16 cellular contexts compared by ENCODE assay signal in genomic region chr3:189703865-189704264, GRCh38.
DNase-seq lines count a peak whose midpoint lies in the region; ATAC-seq, FAIRE-seq and TF ChIP-seq lines count a peak whose summit lies in the region.
"Had no signal": no experiment of that assay in that cellular context is flagged by ENCODE, and none has a peak within 500 bp of the region (broad histone marks: within the 10 kb centered on the region; RNA-seq: fewer than 3 reads in every experiment).

No MANE protein-coding gene starts in this region.

- H3K27me3 ChIP-seq in mesenchymal stem cell (ENCODE audit: control insufficient read depth in 1 of 2, insufficient read depth in 1 of 2, low read length in 2 of 2) (no peaks in the 10 kb centered on the region), gastrocnemius medialis (no peaks in the 10 kb centered on the region), BE2C (no peaks in the 10 kb centered on the region), MM.1S (replicated peaks; ENCODE audit: insufficient read depth, low read length) (no peaks in the 10 kb centered on the region)

- H2AFZ ChIP-seq in mesenchymal stem cell (ENCODE audit: low read depth, low read length) (no peak overlapping the region), MM.1S (ENCODE audit: low read length) (no peak overlapping the region)

- peaks cover 3% of the 10 kb centered on the region for H3K4me1 ChIP-seq in mesenchymal stem cell (ENCODE audit: control insufficient read depth, insufficient read depth, low read depth, low read length)
- H3K4me1 ChIP-seq in gastrocnemius medialis = peaks cover 28 to 46% of the 10 kb centered on the region in 2 donors
- H3K4me1 ChIP-seq in BE2C = no peaks in the 10 kb centered on the region
- H3K4me1 ChIP-seq in MM.1S (ENCODE audit: low read length) = no peaks in the 10 kb centered on the region

- no peak overlapping the region for H3K4ac ChIP-seq in mesenchymal stem cell (ENCODE audit: low read depth in 1 of 2, low read length in 2 of 2)

- TF ChIP-seq POLR2A in GM12892 (IDR thresholded peaks at IDR 0.05; ENCODE audit: low read depth, low read length) (no peak), H54 (IDR thresholded peaks at IDR 0.05; ENCODE audit: low read depth, low read length) (no peak), gastrocnemius medialis (IDR thresholded peaks at IDR 0.05) (no peak)

- no peaks in the 10 kb centered on the region for H3K9me3 ChIP-seq in mesenchymal stem cell (ENCODE audit: control insufficient read depth, low read length)
- H3K9me3 ChIP-seq in gastrocnemius medialis = no peaks in the 10 kb centered on the region
- no peaks in the 10 kb centered on the region for H3K9me3 ChIP-seq in BE2C
- H3K9me3 ChIP-seq in MM.1S (replicated peaks; ENCODE audit: insufficient read depth, low read length) = no peaks in the 10 kb centered on the region
- H3K9me3 ChIP-seq: Caco-2 had no signal

- H3K18ac ChIP-seq in mesenchymal stem cell (ENCODE audit: low read depth in 1 of 2, low read length in 2 of 2) = peak overlapping the region in 1 of 2 experiments; percentile 11

- no peak overlapping the region for H2BK12ac ChIP-seq in mesenchymal stem cell (ENCODE audit: low read length in 2 of 2)

- FAIRE-seq in GM12892 (lab: Jason Lieb, UNC) (peak; percentile 75), H54 (lab: Jason Lieb, UNC) (peak; percentile 93)
- FAIRE-seq: A204.1, D721Med, G401.6 had no signal

- TF ChIP-seq CTCF in gastrocnemius medialis (IDR thresholded peaks at IDR 0.05 in 4 of 5, conservative IDR thresholded peaks at IDR 0.05 in 1 of 5) = no peak
- TF ChIP-seq CTCF in BE2C (IDR thresholded peaks at IDR 0.05; ENCODE audit: low read depth, low read length) = no peak
- no peak for TF ChIP-seq CTCF in MM.1S (IDR thresholded peaks at IDR 0.05; ENCODE audit: low read length)

- no peak overlapping the region for H4K91ac ChIP-seq in mesenchymal stem cell (ENCODE audit: low read length)

- no peak overlapping the region for H3K4me2 ChIP-seq in mesenchymal stem cell (ENCODE audit: low read length, poor library complexity, severe bottlenecking)
- no peak overlapping the region for H3K4me2 ChIP-seq in MM.1S (ENCODE audit: low read depth, low read length)

- H2BK120ac ChIP-seq in mesenchymal stem cell (ENCODE audit: low read depth, low read length) = no peak overlapping the region

- peak overlapping the region; percentile 63 for H2AK5ac ChIP-seq in mesenchymal stem cell (ENCODE audit: low read length, severe bottlenecking)

- H3K4me3 ChIP-seq in mesenchymal stem cell (ENCODE audit: insufficient read depth in 1 of 2, low read depth in 1 of 2, low read length in 2 of 2) (no peak overlapping the region), gastrocnemius medialis (no peak overlapping the region), BE2C (ENCODE audit: low read depth, low read length) (no peak overlapping the region), MM.1S (ENCODE audit: low read length) (no peak overlapping the region)

- 100% methylated on average over 1 of the region's 1 CpG for WGBS in mesenchymal stem cell

- H4K20me1 ChIP-seq in MM.1S (ENCODE audit: insufficient read depth, low read length) = no peaks in the 10 kb centered on the region

- H3K79me1 ChIP-seq in mesenchymal stem cell (replicated peaks; ENCODE audit: low read length, poor library complexity, severe bottlenecking) = no peaks in the 10 kb centered on the region

- H3K79me2 ChIP-seq in MM.1S (ENCODE audit: low read length) = no peaks in the 10 kb centered on the region

- no peak overlapping the region for H4K8ac ChIP-seq in mesenchymal stem cell (ENCODE audit: low read length)

- H3K9me2 ChIP-seq in MM.1S (replicated peaks; ENCODE audit: insufficient read depth, low read length) = no peaks in the 10 kb centered on the region

- DNase-seq in GM12892 (ENCODE audit: insufficient read length) (no peak), H54 (ENCODE audit: insufficient read length, low spot score) (no peak), mesenchymal stem cell (no peak), gastrocnemius medialis (peak; percentile 13 to 36), BE2C (no peak), NCI-H2227 (lab: John Stamatoyannopoulos, UW; ENCODE audit: unreplicated experiment) (no peak), MM.1S (no peak)
- DNase-seq: ACHN; Caco-2; CD4-positive, alpha-beta T cell; GOT3; H9 had no signal

- intact Hi-C loops in gastrocnemius medialis (cut with DNase I; ENCODE audit: low total_unique reads) = no loop called here

- H3K36me3 ChIP-seq in mesenchymal stem cell (ENCODE audit: control insufficient read depth in 1 of 2, insufficient read depth in 2 of 2, low read depth in 1 of 2, low read length in 2 of 2) (no peaks in the 10 kb centered on the region), gastrocnemius medialis (no peaks in the 10 kb centered on the region), BE2C (no peaks in the 10 kb centered on the region), MM.1S (replicated peaks; ENCODE audit: insufficient read depth, low read length) (no peaks in the 10 kb centered on the region)

- in situ Hi-C loops in gastrocnemius medialis (cut with MboI; ENCODE audit: low sequenced_read_pairs in 4 of 4) = no loop called here

- H3F3A ChIP-seq in MM.1S (ENCODE audit: insufficient read depth, low read length) = no peaks in the 10 kb centered on the region

- peak; percentile 94 to 97 for ATAC-seq in gastrocnemius medialis

- no peak overlapping the region for H3K23ac ChIP-seq in mesenchymal stem cell (ENCODE audit: low read length in 2 of 2)

- H3K9ac ChIP-seq in mesenchymal stem cell (ENCODE audit: low read length) (no peak overlapping the region), MM.1S (ENCODE audit: low read length) (no peak overlapping the region)

- H3K27ac ChIP-seq in mesenchymal stem cell (ENCODE audit: low read length, poor library complexity, severe bottlenecking) = no peak overlapping the region
- peak overlapping the region; percentile 40 to 79 (median 64) for H3K27ac ChIP-seq in gastrocnemius medialis
- no peak overlapping the region for H3K27ac ChIP-seq in MM.1S (ENCODE audit: low read length)
- H3K27ac ChIP-seq: C4-2B had no signal

- H2BK15ac ChIP-seq in mesenchymal stem cell (ENCODE audit: low read depth, poor library complexity, severe bottlenecking) = no peak overlapping the region

- no peak overlapping the region for H2BK5ac ChIP-seq in mesenchymal stem cell (ENCODE audit: low read depth, low read length, poor library complexity, severe bottlenecking)

- H3K14ac ChIP-seq in mesenchymal stem cell (ENCODE audit: low read length in 2 of 2) = peak overlapping the region in 1 of 2 experiments; percentile 46

Comparison
In these comparisons a context has a peak if more than half of its experiments do, and no peak if none do; other contexts are left out.
1. DNase-seq: peak in gastrocnemius medialis (2 of 2); none in GM12892 (single experiment), H54 (single experiment), mesenchymal stem cell (single experiment), BE2C (single experiment), NCI-H2227 (single experiment) and MM.1S (single experiment).
2. H3K27ac ChIP-seq: peak in gastrocnemius medialis (4 of 4); none in mesenchymal stem cell (single experiment) and MM.1S (single experiment).